Comparison of ENCODE assay signal across 17 cellular contexts in the genomic region with DNA sequence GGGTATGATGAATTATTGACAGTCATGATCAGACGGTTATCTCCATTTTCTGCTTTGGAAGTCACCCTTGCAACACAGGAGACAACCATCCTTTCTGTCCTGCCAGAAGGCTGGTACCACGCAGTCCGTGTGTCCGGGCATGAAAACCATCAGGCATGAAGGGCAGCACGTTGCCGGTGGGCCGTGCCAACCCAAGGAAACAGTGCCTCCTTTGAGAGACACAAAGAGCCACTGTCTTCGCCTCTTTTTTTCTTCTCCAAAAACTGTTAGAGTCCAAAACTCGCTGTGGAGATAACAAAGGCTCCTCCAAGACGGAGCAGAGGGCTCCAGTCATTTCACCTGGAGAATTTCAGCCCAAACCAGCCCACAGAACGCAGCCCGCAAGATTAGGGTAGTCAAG.
"Had no signal": no experiment of that assay in that cellular context is flagged by ENCODE, and none has a peak within 500 bp of the region (broad histone marks: within the 10 kb centered on the region; RNA-seq: fewer than 3 reads in every experiment).

No MANE protein-coding gene starts in this region.

- H3K4me1 ChIP-seq: ascending aorta, neural progenitor cell, parathyroid adenoma, transverse colon had no signal

- H2AFZ ChIP-seq: neural progenitor cell, parathyroid adenoma had no signal

- H3K27ac ChIP-seq: ascending aorta, coronary artery, epithelial cell of prostate, neural progenitor cell, parathyroid adenoma, transverse colon, VCaP had no signal

- ATAC-seq: activated CD4-positive, alpha-beta T cell treated with anti-CD3 and anti-CD28 coated beads for 36 hours; left lobe of liver; right cardiac atrium had no signal

- H3K79me2 ChIP-seq: parathyroid adenoma had no signal

- H3K4me3 ChIP-seq: ascending aorta, coronary artery, neural progenitor cell, smooth muscle cell, transverse colon had no signal

- H3K36me3 ChIP-seq: ascending aorta, neural progenitor cell, transverse colon had no signal

- H3K9ac ChIP-seq: neural progenitor cell, parathyroid adenoma had no signal

- DNase-seq: activated CD4-positive, alpha-beta memory T cell treated with anti-CD3 and anti-CD28 coated beads, Interleukin-2, amount 10 ng/mL, durations not matched to agents 7 days and 5 days; activated CD4-positive, alpha-beta T cell treated with anti-CD3 and anti-CD28 coated beads for 36 hours; activated gamma-delta T cell; activated T-cell treated with anti-CD3 and anti-CD28 coated beads, Interleukin-2, amount 50 U/mL, for 48 hours; effector CD8-positive, alpha-beta T cell; mesendoderm; right cardiac atrium; T-helper 1 cell; transverse colon had no signal

- H3K4me2 ChIP-seq: neural progenitor cell, smooth muscle cell had no signal

- H3K9me3 ChIP-seq: ascending aorta, transverse colon had no signal

- H3K27me3 ChIP-seq: ascending aorta, neural progenitor cell, transverse colon had no signal
